ENCODE assay signal across 1 cellular context in the genomic region with DNA sequence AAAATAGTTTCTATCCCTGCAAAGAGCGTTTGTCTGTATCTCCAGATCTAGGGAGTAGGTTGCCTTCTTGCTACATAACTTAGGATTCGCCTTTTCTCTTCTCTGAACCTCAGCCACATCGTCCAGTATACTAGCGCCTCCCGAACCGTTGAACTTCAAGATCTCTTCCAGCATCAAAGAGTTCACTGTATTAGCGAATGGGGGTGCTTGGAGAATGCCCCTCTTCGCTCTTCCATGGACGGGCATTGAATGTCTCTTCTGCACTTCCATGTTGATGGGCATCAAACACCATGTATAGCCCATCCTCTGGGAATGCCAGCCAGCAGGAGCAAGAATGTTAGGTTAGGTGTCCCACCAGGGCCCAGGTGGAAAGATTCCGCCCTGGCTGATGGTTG.
TF ChIP-seq lines count a peak whose summit lies in the region.

No MANE protein-coding gene starts in this region.

TF ChIP-seq in GM23338, 12 proteins besides CTCF, POLR2A, EP300 and RAD21 (continued from another document):
- TF ChIP-seq JUNB (IDR thresholded peaks at IDR 0.05; ENCODE audit: unreplicated experiment) (no peak), ZNF331 (CRISPR knock-in tag; IDR thresholded peaks at IDR 0.05; ENCODE audit: low read depth) (no peak)
